ENCODE assay signal across 2 cellular contexts in genomic region chr17:3593384-3593783, GRCh38.
TF ChIP-seq lines count a peak whose summit lies in the region.

No MANE protein-coding gene starts in this region.

TF ChIP-seq in WTC11, 78 proteins besides CTCF, POLR2A, EP300 and RAD21:
- TF ChIP-seq GTF2I (CRISPR knock-in tag; conservative IDR thresholded peaks at IDR 0.05) (no peak), TCF7 (CRISPR knock-in tag; IDR thresholded peaks at IDR 0.05; ENCODE audit: low read depth) (no peak), ZMAT4 (CRISPR knock-in tag; IDR thresholded peaks at IDR 0.05) (no peak), ETV6 (CRISPR knock-in tag; IDR thresholded peaks at IDR 0.05) (no peak), PRDM15 (CRISPR knock-in tag; IDR thresholded peaks at IDR 0.05) (no peak), USF1 (CRISPR knock-in tag; IDR thresholded peaks at IDR 0.05) (no peak), TEAD1 (CRISPR knock-in tag; IDR thresholded peaks at IDR 0.05) (no peak), ESRRA (CRISPR knock-in tag; IDR thresholded peaks at IDR 0.05; ENCODE audit: borderline replicate concordance) (no peak), ZNF138 (CRISPR knock-in tag; conservative IDR thresholded peaks at IDR 0.05) (no peak), ELF4 (CRISPR knock-in tag; IDR thresholded peaks at IDR 0.05; ENCODE audit: low read depth) (no peak), IRF2 (CRISPR knock-in tag; IDR thresholded peaks at IDR 0.05; ENCODE audit: borderline replicate concordance, low read depth) (no peak), PREB (CRISPR knock-in tag; IDR thresholded peaks at IDR 0.05; ENCODE audit: borderline replicate concordance) (no peak), ATF2 (CRISPR knock-in tag; IDR thresholded peaks at IDR 0.05; ENCODE audit: borderline replicate concordance, low read depth) (no peak), SP1 (CRISPR knock-in tag; conservative IDR thresholded peaks at IDR 0.05) (no peak), TP53 (CRISPR knock-in tag; IDR thresholded peaks at IDR 0.05) (no peak), MXD4 (CRISPR knock-in tag; IDR thresholded peaks at IDR 0.05; ENCODE audit: borderline replicate concordance) (no peak), FOXK1 (CRISPR knock-in tag; IDR thresholded peaks at IDR 0.05) (no peak)

TF ChIP-seq in SK-N-SH, 30 proteins besides CTCF, POLR2A, EP300 and RAD21:
- TF ChIP-seq POLR2AphosphoS5 (IDR thresholded peaks at IDR 0.05; ENCODE audit: low read depth, low read length) (no peak), MAX (IDR thresholded peaks at IDR 0.05; ENCODE audit: low read depth) (no peak), USF2 (IDR thresholded peaks at IDR 0.05; ENCODE audit: borderline replicate concordance, low read depth, low read length) (no peak), SMC3 (IDR thresholded peaks at IDR 0.05; ENCODE audit: low read depth, low read length) (no peak), RFX5 (IDR thresholded peaks at IDR 0.05; ENCODE audit: low read length) (no peak), GABPA (IDR thresholded peaks at IDR 0.05; ENCODE audit: low read depth) (no peak), FOXJ3 (CRISPR knock-in tag; IDR thresholded peaks at IDR 0.05) (no peak), TEAD4 (IDR thresholded peaks at IDR 0.05; ENCODE audit: borderline replicate concordance, insufficient read depth) (no peak), MEF2A (IDR thresholded peaks at IDR 0.05; ENCODE audit: borderline replicate concordance, low read depth) (no peak), IRF3 (IDR thresholded peaks at IDR 0.05; ENCODE audit: low read depth, low read length) (no peak), REST (IDR thresholded peaks at IDR 0.05; ENCODE audit: low read depth, low read length) (no peak)
